22 cellular contexts compared by ENCODE assay signal in the genomic region with DNA sequence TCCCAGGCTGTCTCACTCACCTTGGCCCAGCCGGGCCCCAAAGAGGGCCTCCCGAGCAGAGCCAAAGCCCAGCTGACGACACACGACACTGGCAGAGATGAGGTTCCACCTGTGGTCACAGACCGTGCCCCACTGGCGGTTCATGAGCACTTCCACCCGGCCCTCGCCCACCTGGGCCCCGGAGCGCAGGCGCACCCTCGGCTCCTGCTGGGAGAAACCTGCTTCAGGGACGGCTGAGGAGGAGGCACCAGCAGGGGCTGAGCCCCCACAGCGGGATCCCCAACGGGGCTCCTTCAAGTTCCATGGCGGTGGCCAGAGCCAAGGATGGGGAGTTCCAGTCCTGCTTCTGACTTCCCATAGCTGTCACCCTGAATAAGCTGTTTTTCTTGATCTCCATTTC. TPM values are rescaled to one million over a fixed set of nuclear protein-coding genes. Genes with fewer than 3 reads are reported as not detected.
DNase-seq lines count a peak whose midpoint lies in the region; ATAC-seq, FAIRE-seq and TF ChIP-seq lines count a peak whose summit lies in the region.
"Had no signal": no experiment of that assay in that cellular context is flagged by ENCODE, and none has a peak within 500 bp of the region (broad histone marks: within the 10 kb centered on the region; RNA-seq: fewer than 3 reads in every experiment).

No MANE protein-coding gene starts in this region.

- H3K27ac Mint-ChIP-seq in type B pancreatic cell (no peak overlapping the region), neural progenitor cell (no peak overlapping the region)
- H3K27ac Mint-ChIP-seq: CD8-positive, alpha-beta T cell; GM23338; IgD-negative memory B cell had no signal

- H3K27me3 ChIP-seq in lung (ENCODE audit: control insufficient read depth, insufficient read depth): no peaks in the 10 kb centered on the region
- no peaks in the 10 kb centered on the region for H3K27me3 ChIP-seq in neural progenitor cell
- H3K27me3 ChIP-seq: BLaER1 treated with 17β-estradiol and CSF1 and Interleukin-3, amounts not matched to agents 10 nM and 100 nM had no signal

- no peak overlapping the region for H3K9ac ChIP-seq in neural progenitor cell
- H3K9ac ChIP-seq: BLaER1 treated with 17β-estradiol and CSF1 and Interleukin-3, amounts not matched to agents 10 nM and 100 nM had no signal

- H4K20me1 ChIP-seq in neural progenitor cell (ENCODE audit: low read depth): no peaks in the 10 kb centered on the region

- H3K27ac ChIP-seq in HEK293 (ENCODE audit: extremely low read depth, low read depth, low read length) (no peak overlapping the region), lung (ENCODE audit: low read depth in 1 of 2, low read length in 1 of 2) (no peak overlapping the region), neural progenitor cell (no peak overlapping the region)

- peaks cover 6% of the 10 kb centered on the region for H3K36me3 Mint-ChIP-seq in type B pancreatic cell
- H3K36me3 Mint-ChIP-seq in neural progenitor cell: no peaks in the 10 kb centered on the region
- H3K36me3 Mint-ChIP-seq: IgD-negative memory B cell had no signal

- no peaks in the 10 kb centered on the region for H3K36me3 ChIP-seq in HEK293 (ENCODE audit: control insufficient read depth in 2 of 2, insufficient read depth in 1 of 2, low read length in 2 of 2)
- peaks cover 0 to 4% of the 10 kb centered on the region in 2 donors for H3K36me3 ChIP-seq in lung (ENCODE audit: control insufficient read depth in 2 of 2, insufficient read depth in 2 of 2, low read length in 2 of 2)
- no peaks in the 10 kb centered on the region for H3K36me3 ChIP-seq in neural progenitor cell

- no peaks in the 10 kb centered on the region for H3F3A ChIP-seq in neural progenitor cell (ENCODE audit: low read depth)

- no peak for TF ChIP-seq CTCF in HEK293 (tag by site-specific recombination; IDR thresholded peaks at IDR 0.05)
- no peak for TF ChIP-seq CTCF in lung (IDR thresholded peaks at IDR 0.05; ENCODE audit: control extremely low read depth, extremely low read depth)
- no peak for TF ChIP-seq CTCF in type B pancreatic cell (conservative IDR thresholded peaks at IDR 0.05)
- TF ChIP-seq CTCF in neural progenitor cell (IDR thresholded peaks at IDR 0.05): no peak
- TF ChIP-seq CTCF in D721Med (IDR thresholded peaks at IDR 0.05; ENCODE audit: insufficient read depth, missing control alignments): no peak

- H3K9me3 ChIP-seq in HEK293 (ENCODE audit: control insufficient read depth, insufficient read depth, low read depth, low read length): no peaks in the 10 kb centered on the region
- H3K9me3 ChIP-seq in lung (ENCODE audit: control insufficient read depth in 2 of 2, insufficient read depth in 1 of 2, low read length in 1 of 2): no peaks in the 10 kb centered on the region
- no peaks in the 10 kb centered on the region for H3K9me3 ChIP-seq in neural progenitor cell (ENCODE audit: low read depth)

- H3K9me3 Mint-ChIP-seq in type B pancreatic cell (no peaks in the 10 kb centered on the region), neural progenitor cell (no peaks in the 10 kb centered on the region)
- H3K9me3 Mint-ChIP-seq: CD8-positive, alpha-beta T cell; GM23338 had no signal

- WGBS in lung, 2 donors: 90 to 94% methylated on average over 16 of the region's 16 CpGs

- H3K4me1 ChIP-seq in HEK293 (ENCODE audit: control insufficient read depth, insufficient read depth, low read length): no peaks in the 10 kb centered on the region; the same call in 1 of the 2 replicates
- no peaks in the 10 kb centered on the region for H3K4me1 ChIP-seq in lung (ENCODE audit: control insufficient read depth in 2 of 2, insufficient read depth in 2 of 2, low read length in 2 of 2)
- no peaks in the 10 kb centered on the region for H3K4me1 ChIP-seq in neural progenitor cell

- no peaks in the 10 kb centered on the region for H3K79me2 ChIP-seq in neural progenitor cell (ENCODE audit: low read depth)

- DNase-seq in activated effector memory CD4-positive, alpha-beta T cell treated with anti-CD3 and anti-CD28 coated beads, Interleukin-2, amount 50 U/mL, for 16 hours: peak; percentile 58
- no peak for DNase-seq in activated effector memory CD4-positive, alpha-beta T cell treated with Interleukin-2 at 50 U/mL for 16 hours
- DNase-seq in lung (ENCODE audit: low spot score): peak; percentile 13
- DNase-seq in type B pancreatic cell (ENCODE audit: extremely low spot score, unreplicated experiment): peak; percentile 64
- no peak for DNase-seq in neural progenitor cell (ENCODE audit: low spot score)
- DNase-seq in D721Med (ENCODE audit: insufficient read length, low spot score): no peak
- no peak for DNase-seq in SHP77 treated with DMSO at 0.1 percent for 48 hours (lab: John Stamatoyannopoulos, UW)
- DNase-seq: 8988T; Calu3; CD8-positive, alpha-beta T cell; DMS 273 treated with DMSO at 0.1 percent for 48 hours; DMS53 had no signal

- POLR2A ChIA-PET in HEK293 (lab: Yijun Ruan, JAX): no interaction called here

- CTCF ChIA-PET in HEK293 (lab: Yijun Ruan, JAX): no interaction called here

- FAIRE-seq in D721Med (lab: Jason Lieb, UNC): no peak
- FAIRE-seq: G401.6, GM12891, GM18507, HepG2 had no signal

- H3K4me3 ChIP-seq in HEK293 (ENCODE audit: low read depth, low read length) (no peak overlapping the region), lung (no peak overlapping the region), neural progenitor cell (no peak overlapping the region)
- H3K4me3 ChIP-seq: BLaER1 treated with 17β-estradiol and CSF1 and Interleukin-3, amounts not matched to agents 10 nM and 100 nM; GM23338 had no signal

- H3K27me3 Mint-ChIP-seq in type B pancreatic cell (no peaks in the 10 kb centered on the region), neural progenitor cell (ENCODE audit: insufficient read depth, low read depth) (peaks cover 5% of the 10 kb centered on the region)
- H3K27me3 Mint-ChIP-seq: IgD-negative memory B cell had no signal

- peaks cover 14% of the 10 kb centered on the region for H3K4me1 Mint-ChIP-seq in type B pancreatic cell (ENCODE audit: unreplicated experiment)
- H3K4me1 Mint-ChIP-seq in neural progenitor cell: no peaks in the 10 kb centered on the region

- no peak for ATAC-seq in lung (ENCODE audit: insufficient read depth, low FRiP score)
- ATAC-seq: CD8-positive, alpha-beta T cell; GM23338; HCT116; HepG2 had no signal

- no peak overlapping the region for H3K4me2 ChIP-seq in neural progenitor cell
- H3K4me2 ChIP-seq: GM23338 had no signal

- no peak overlapping the region for H2AFZ ChIP-seq in neural progenitor cell (replicated peaks)
- H2AFZ ChIP-seq: GM23338 had no signal

- no peak overlapping the region for H3K4me3 Mint-ChIP-seq in type B pancreatic cell
- H3K4me3 Mint-ChIP-seq in neural progenitor cell: no peak overlapping the region
- H3K4me3 Mint-ChIP-seq: CD8-positive, alpha-beta T cell; GM23338; IgD-negative memory B cell had no signal

TF ChIP-seq in HEK293, 187 proteins besides CTCF, POLR2A, EP300 and RAD21:
- TF ChIP-seq ZIC2 (tag by site-specific recombination; IDR thresholded peaks at IDR 0.05) (peak; percentile 51), ZNF2 (tag by site-specific recombination; IDR thresholded peaks at IDR 0.05) (no peak)

RNA-seq across cellular contexts. Expression of a gene that starts 10.0 kb away (rescaled TPM):
- total RNA-seq in lung: 1 to 10 TPM; 3.2 to 3.3 TPM
- polyA plus RNA-seq in lung: 1 to 10 TPM; 1.6 to 2.0 TPM
- 40.5 and 59.4 TPM in 2 replicates for total RNA-seq in type B pancreatic cell (ENCODE audit: low replicate concordance)
- total RNA-seq in neural progenitor cell (ENCODE audit: low replicate concordance): 0.77 and 0.92 TPM in 2 replicates
- total RNA-seq: A673 had no signal

Comparison
In these comparisons a context has a peak if more than half of its experiments do, and no peak if none do; other contexts are left out.
1. DNase-seq: peak in activated effector memory CD4-positive, alpha-beta T cell treated with anti-CD3 and anti-CD28 coated beads, Interleukin-2, amount 50 U/mL, for 16 hours (single experiment), lung (single experiment) and type B pancreatic cell (single experiment); none in activated effector memory CD4-positive, alpha-beta T cell treated with Interleukin-2 at 50 U/mL for 16 hours (single experiment), neural progenitor cell (single experiment), D721Med (single experiment) and SHP77 treated with DMSO at 0.1 percent for 48 hours (single experiment).